Comparison of ENCODE assay signal across 21 cellular contexts in the genomic region with DNA sequence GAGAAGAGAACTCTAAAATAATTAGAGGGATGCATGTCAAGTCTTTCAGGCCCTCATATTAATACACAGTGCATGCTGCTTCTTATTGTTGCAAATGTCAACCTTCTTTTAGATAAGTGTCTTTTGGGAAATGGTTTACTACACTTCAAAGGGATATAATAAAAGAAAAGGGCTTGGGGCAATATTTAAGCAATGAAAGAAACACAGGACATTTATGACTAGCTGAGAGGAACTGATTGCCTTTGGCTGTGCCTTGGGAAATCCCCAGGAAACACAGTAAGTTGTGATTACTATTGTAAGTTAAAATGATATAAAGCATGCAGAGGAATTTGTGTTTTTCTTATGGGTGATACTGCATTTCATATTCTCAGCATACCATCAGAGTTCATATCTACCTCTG.
DNase-seq lines count a peak whose midpoint lies in the region; ATAC-seq and TF ChIP-seq lines count a peak whose summit lies in the region.
"Had no signal": no experiment of that assay in that cellular context is flagged by ENCODE, and none has a peak within 500 bp of the region (broad histone marks: within the 10 kb centered on the region; RNA-seq: fewer than 3 reads in every experiment).

No MANE protein-coding gene starts in this region.

- peak; percentile 6 for DNase-seq in MCF 10A (ENCODE audit: unreplicated experiment)
- no peak for DNase-seq in mammary epithelial cell
- no peak for DNase-seq in hepatocyte (ENCODE audit: low spot score)
- no peak for DNase-seq in C1 segment of cervical spinal cord (lab: John Stamatoyannopoulos, UW)
- DNase-seq in DMS 273 (lab: John Stamatoyannopoulos, UW; ENCODE audit: unreplicated experiment), result no peak
- no peak for DNase-seq in NCI-H774 (lab: John Stamatoyannopoulos, UW)
- DNase-seq: 8988T; activated CD4-positive, alpha-beta T cell treated with anti-CD3 and anti-CD28 coated beads, Interleukin-2, amount 10 ng/mL, durations not matched to agents 24 days and 14 days; activated CD8-positive, alpha-beta memory T cell treated with anti-CD3 and anti-CD28 coated beads, Interleukin-2, amount 50 U/mL, for 48 hours; activated naive CD4-positive, alpha-beta T cell; anterior cingulate cortex; effector memory CD8-positive, alpha-beta T cell; GDM1; GM23248; NCI-H82 had no signal

- BruUV-seq in MCF 10A (replicated peaks; lab: Mats Ljungman, UMichigan), result no TSS peak
- BruUV-seq in mammary epithelial cell (replicated peaks; lab: Mats Ljungman, UMichigan), result no TSS peak

- dilution Hi-C loops in mammary epithelial cell (cut with HindIII; ENCODE audit: low sequenced_read_pairs), result no loop called here

- no peak overlapping the region for H3K9ac ChIP-seq in mammary epithelial cell (ENCODE audit: insufficient read depth, low read length)
- H3K9ac ChIP-seq: GM23248 had no signal

- ATAC-seq in activated CD4-positive, CD25-positive, alpha-beta regulatory T cell treated with anti-CD3 and anti-CD28 coated beads, Interleukin-2, amount 50 U/mL, for 24 hours, result no peak
- ATAC-seq: effector memory CD8-positive, alpha-beta T cell; K562; Panc1; stimulated activated memory B cell treated with anti-CD40 and anti-IgM and Interleukin-4, amounts not matched to agents 10 μg/mL and 1 μg/mL and 100 μg/mL, for 72 hours had no signal

- H3K4me3 ChIP-seq in mammary epithelial cell (replicated peaks in 1 of 3; ENCODE audit: insufficient read depth in 1 of 3, low read depth in 2 of 3, low read length in 3 of 3), result no peak overlapping the region
- no peak overlapping the region for H3K4me3 ChIP-seq in hepatocyte
- H3K4me3 ChIP-seq: GM23248, K562, thoracic aorta had no signal

- H3K27me3 Mint-ChIP-seq in MCF 10A (ENCODE audit: insufficient read depth, unreplicated experiment), result no peaks in the 10 kb centered on the region
- H3K27me3 Mint-ChIP-seq: activated CD4-positive, alpha-beta T cell treated with anti-CD3 and anti-CD28 coated beads, Interleukin-2, amount 10 ng/mL, durations not matched to agents 24 days and 14 days; effector memory CD8-positive, alpha-beta T cell; stimulated activated memory B cell treated with anti-CD40 and anti-IgM and Interleukin-4, amounts not matched to agents 10 μg/mL and 1 μg/mL and 100 μg/mL, for 72 hours had no signal

- no peaks in the 10 kb centered on the region for H3K36me3 ChIP-seq in mammary epithelial cell (ENCODE audit: insufficient read depth, low read length)
- no peaks in the 10 kb centered on the region for H3K36me3 ChIP-seq in hepatocyte (replicated peaks; ENCODE audit: insufficient read depth, low read depth)
- H3K36me3 ChIP-seq: thoracic aorta had no signal

- no peak overlapping the region for H3K4me2 ChIP-seq in mammary epithelial cell (ENCODE audit: insufficient read depth, low read depth, low read length)
- H3K4me2 ChIP-seq in hepatocyte, result no peak overlapping the region

- in situ Hi-C loops in mammary epithelial cell (cut with MboI; ENCODE audit: low sequenced_read_pairs in 2 of 2), result no loop called here

- H3K79me2 ChIP-seq in mammary epithelial cell (ENCODE audit: insufficient read depth, low read length), result no peaks in the 10 kb centered on the region
- H3K79me2 ChIP-seq in hepatocyte, result no peaks in the 10 kb centered on the region

- H4K20me1 ChIP-seq in mammary epithelial cell (ENCODE audit: insufficient read depth, low read length) (no peaks in the 10 kb centered on the region), hepatocyte (ENCODE audit: insufficient read depth, poor library complexity, severe bottlenecking) (no peaks in the 10 kb centered on the region)

- H3K27me3 ChIP-seq in mammary epithelial cell (ENCODE audit: insufficient read depth, low read length) (no peaks in the 10 kb centered on the region), hepatocyte (no peaks in the 10 kb centered on the region)

- no peaks in the 10 kb centered on the region for H3K9me3 ChIP-seq in mammary epithelial cell (replicated peaks; ENCODE audit: insufficient read depth, low read length)
- H3K9me3 ChIP-seq in hepatocyte (ENCODE audit: low read depth), result no peaks in the 10 kb centered on the region
- H3K9me3 ChIP-seq: thoracic aorta had no signal

- H3K4me1 Mint-ChIP-seq in MCF 10A (ENCODE audit: insufficient read depth, unreplicated experiment), result peaks cover 5% of the 10 kb centered on the region
- H3K4me1 Mint-ChIP-seq: activated CD4-positive, alpha-beta T cell treated with anti-CD3 and anti-CD28 coated beads, Interleukin-2, amount 10 ng/mL, durations not matched to agents 24 days and 14 days; stimulated activated memory B cell treated with anti-CD40 and anti-IgM and Interleukin-4, amounts not matched to agents 10 μg/mL and 1 μg/mL and 100 μg/mL, for 72 hours had no signal

- POLR2A ChIA-PET in MCF 10A (lab: Yijun Ruan, JAX), result no interaction called here

- H3K36me3 Mint-ChIP-seq in MCF 10A (ENCODE audit: insufficient read depth, unreplicated experiment), result no peaks in the 10 kb centered on the region
- H3K36me3 Mint-ChIP-seq: stimulated activated memory B cell treated with anti-CD40 and anti-IgM and Interleukin-4, amounts not matched to agents 10 μg/mL and 1 μg/mL and 100 μg/mL, for 72 hours had no signal

- H3K27ac Mint-ChIP-seq in MCF 10A (ENCODE audit: low read depth, unreplicated experiment), result no peak overlapping the region
- H3K27ac Mint-ChIP-seq: activated CD4-positive, alpha-beta T cell treated with anti-CD3 and anti-CD28 coated beads, Interleukin-2, amount 10 ng/mL, durations not matched to agents 24 days and 14 days; effector memory CD8-positive, alpha-beta T cell; stimulated activated memory B cell treated with anti-CD40 and anti-IgM and Interleukin-4, amounts not matched to agents 10 μg/mL and 1 μg/mL and 100 μg/mL, for 72 hours had no signal

- H3K27ac ChIP-seq in mammary epithelial cell (ENCODE audit: insufficient read depth, low read depth, low read length) (no peak overlapping the region), VCaP (peak overlapping the region; percentile 38), hepatocyte (peak overlapping the region; percentile 70)
- H3K27ac ChIP-seq: GM23248, thoracic aorta had no signal

- intact Hi-C loops in MCF 10A (cut with micrococcal nuclease), result no loop called here
- intact Hi-C loops in mammary epithelial cell (cut with micrococcal nuclease), result no loop called here

- H3K4me3 Mint-ChIP-seq in MCF 10A (ENCODE audit: unreplicated experiment), result no peak overlapping the region
- H3K4me3 Mint-ChIP-seq: activated CD4-positive, alpha-beta T cell treated with anti-CD3 and anti-CD28 coated beads, Interleukin-2, amount 10 ng/mL, durations not matched to agents 24 days and 14 days; effector memory CD8-positive, alpha-beta T cell; stimulated activated memory B cell treated with anti-CD40 and anti-IgM and Interleukin-4, amounts not matched to agents 10 μg/mL and 1 μg/mL and 100 μg/mL, for 72 hours had no signal

- no peaks in the 10 kb centered on the region for H3K4me1 ChIP-seq in mammary epithelial cell (ENCODE audit: insufficient read depth, low read length)
- peaks cover 11% of the 10 kb centered on the region for H3K4me1 ChIP-seq in hepatocyte (ENCODE audit: insufficient read depth)

- no peaks in the 10 kb centered on the region for H3K9me2 ChIP-seq in hepatocyte (replicated peaks; ENCODE audit: insufficient read depth)

- no peak for TF ChIP-seq CTCF in MCF 10A (IDR thresholded peaks at IDR 0.05; ENCODE audit: unreplicated experiment)
- no peak for TF ChIP-seq CTCF in mammary epithelial cell (conservative IDR thresholded peaks at IDR 0.05 in 1 of 2, IDR thresholded peaks at IDR 0.05 in 1 of 2; ENCODE audit: extremely low read depth in 1 of 2, insufficient read depth in 1 of 2, low read depth in 1 of 2, low read length in 2 of 2)
- TF ChIP-seq CTCF in VCaP (conservative IDR thresholded peaks at IDR 0.05), result no peak
- no peak for TF ChIP-seq CTCF in hepatocyte (IDR thresholded peaks at IDR 0.05; ENCODE audit: poor library complexity)

- CTCF ChIA-PET in MCF 10A (lab: Yijun Ruan, JAX) (no interaction called here), mammary epithelial cell (lab: Charles Lee; ENCODE audit: low non-redundant PET) (no interaction called here)

- H2AFZ ChIP-seq in mammary epithelial cell (ENCODE audit: low read depth, low read length) (no peak overlapping the region), hepatocyte (no peak overlapping the region)
- H2AFZ ChIP-seq: GM23248 had no signal

- no peaks in the 10 kb centered on the region for H3K9me3 Mint-ChIP-seq in MCF 10A (ENCODE audit: unreplicated experiment)
- H3K9me3 Mint-ChIP-seq: activated CD4-positive, alpha-beta T cell treated with anti-CD3 and anti-CD28 coated beads, Interleukin-2, amount 10 ng/mL, durations not matched to agents 24 days and 14 days had no signal
